Comparison of ENCODE assay signal across 8 cellular contexts in genomic region chr2:287471-287885, GRCh38.
DNase-seq lines count a peak whose midpoint lies in the region; ATAC-seq and TF ChIP-seq lines count a peak whose summit lies in the region.

No MANE protein-coding gene starts in this region.

- in situ Hi-C loops in astrocyte of the cerebellum (cut with HindIII; ENCODE audit: low sequenced_read_pairs) = no loop called here

- intact Hi-C loops in tibial artery (cut with DNase I; ENCODE audit: low total_unique reads) = no loop called here

- H3K4me1 ChIP-seq in tibial artery = peaks cover 0 to 51% (median 38%) of the 10 kb centered on the region in 4 donors

- peaks cover 5 to 15% (median 5%) of the 10 kb centered on the region in 3 donors for H3K36me3 ChIP-seq in tibial artery

- H3K27me3 ChIP-seq in tibial artery = peaks cover 0 to 35% of the 10 kb centered on the region in 2 donors

- DNase-seq in activated CD4-positive, alpha-beta T cell treated with anti-CD3 and anti-CD28 coated beads for 48 hours = peak; percentile 24
- DNase-seq in activated CD4-positive, alpha-beta T cell treated with anti-CD3 and anti-CD28 coated beads, Interleukin-2, amount 50 U/mL, for 48 hours = no peak
- DNase-seq in astrocyte of the cerebellum (ENCODE audit: low read depth) (no peak), islet precursor cell (peak; percentile 74), tibial artery (no peak), anterior cingulate cortex (lab: John Stamatoyannopoulos, UW) (no peak)
- no peak for DNase-seq in stimulated activated CD4-positive, alpha-beta T cell treated with anti-CD3 and anti-CD28 coated beads, Interleukin-2, amount 100 ng/mL, for 24 hours

- TF ChIP-seq CTCF in astrocyte of the cerebellum (IDR thresholded peaks at IDR 0.05; ENCODE audit: low read depth, low read length, missing control alignments) = no peak
- TF ChIP-seq CTCF in tibial artery (IDR thresholded peaks at IDR 0.05) = no peak

- ATAC-seq in HG03460 (IDR thresholded peaks at IDR 0.05; ENCODE audit: unreplicated experiment) = no peak

- H3K9me3 ChIP-seq in tibial artery = no peaks in the 10 kb centered on the region

- H3K27ac ChIP-seq in tibial artery = peak overlapping the region; percentile 68 to 83

- H3K4me3 ChIP-seq in astrocyte of the cerebellum (ENCODE audit: low read depth, low read length) (peak overlapping the region; percentile 17), tibial artery (peak overlapping the region; percentile 55 to 62)

Comparison
In these comparisons a context has a peak if more than half of its experiments do, and no peak if none do; other contexts are left out.
1. DNase-seq: peak in activated CD4-positive, alpha-beta T cell treated with anti-CD3 and anti-CD28 coated beads for 48 hours (single experiment) and islet precursor cell (single experiment); none in activated CD4-positive, alpha-beta T cell treated with anti-CD3 and anti-CD28 coated beads, Interleukin-2, amount 50 U/mL, for 48 hours (0 of 2), astrocyte of the cerebellum (single experiment), tibial artery (0 of 2), anterior cingulate cortex (0 of 58) and stimulated activated CD4-positive, alpha-beta T cell treated with anti-CD3 and anti-CD28 coated beads, Interleukin-2, amount 100 ng/mL, for 24 hours (0 of 2).